In the genomic region with DNA sequence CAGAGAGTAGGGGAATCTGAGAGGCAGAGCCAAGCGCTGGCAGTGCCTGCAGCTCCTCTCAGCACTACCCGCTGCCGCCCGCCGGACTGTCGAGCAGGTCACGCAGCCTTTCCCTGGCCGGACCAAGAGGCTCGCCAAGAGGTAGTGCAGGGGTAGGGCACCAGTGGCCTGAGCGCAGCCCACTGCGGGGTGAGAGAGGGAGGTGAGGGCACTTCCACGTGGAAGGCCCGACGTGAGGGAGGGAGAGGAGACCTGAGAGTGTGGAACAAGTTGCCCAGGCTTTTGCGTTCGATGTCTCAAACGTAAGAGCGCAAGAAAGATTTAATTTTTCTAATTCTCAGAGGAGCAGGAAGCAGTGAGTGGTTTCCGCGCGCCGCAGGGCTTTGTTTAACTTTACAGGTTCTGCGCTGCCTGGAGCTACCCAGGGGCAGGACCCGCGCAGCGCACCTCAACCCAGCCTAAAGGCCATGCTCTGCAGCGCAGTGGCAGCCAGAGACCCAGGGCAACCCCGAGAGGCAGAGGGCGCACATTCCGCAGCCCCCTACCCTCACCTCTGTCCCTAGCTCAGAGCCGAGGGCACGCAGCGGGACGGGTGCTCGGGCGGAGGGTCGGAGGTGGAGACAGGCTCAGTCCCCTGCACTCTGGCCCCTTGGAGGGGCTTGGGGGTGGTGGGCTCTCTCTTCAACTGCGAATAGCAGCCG, we compare ENCODE assay signal across 22 cellular contexts. TPM values are rescaled to one million over a fixed set of nuclear protein-coding genes. Genes with fewer than 3 reads are reported as not detected.
DNase-seq lines count a peak whose midpoint lies in the region; ATAC-seq, FAIRE-seq and TF ChIP-seq lines count a peak whose summit lies in the region.
"Had no signal": no experiment of that assay in that cellular context is flagged by ENCODE, and none has a peak within 500 bp of the region (broad histone marks: within the 10 kb centered on the region; RNA-seq: fewer than 3 reads in every experiment).

No MANE protein-coding gene starts in this region.

- no peak overlapping the region for H4K5ac ChIP-seq in H1 (ENCODE audit: insufficient read length, low read depth, low read length)

- H3K27ac ChIP-seq in H1 (ENCODE audit: low read depth, low read length), result no peak overlapping the region
- H3K27ac ChIP-seq in neural progenitor cell, result no peak overlapping the region
- H3K27ac ChIP-seq: C4-2B had no signal

- no peak for TF ChIP-seq RAD21 in H1 (IDR thresholded peaks at IDR 0.05 in 1 of 2, conservative IDR thresholded peaks at IDR 0.05 in 1 of 2; ENCODE audit: low read depth in 2 of 2, low read length in 2 of 2)

- H3F3A ChIP-seq in neural progenitor cell (ENCODE audit: low read depth), result no peaks in the 10 kb centered on the region

- peaks cover 0 to 2% (median 0%) of the 10 kb centered on the region in 4 experiments; a peak in 2 of 7 replicates for H3K4me1 ChIP-seq in H1 (replicated peaks in 1 of 4; ENCODE audit: control insufficient read depth in 3 of 4, insufficient read depth in 4 of 4, low read length in 3 of 4)
- peaks cover 4% of the 10 kb centered on the region for H3K4me1 ChIP-seq in neural progenitor cell
- no peaks in the 10 kb centered on the region for H3K4me1 ChIP-seq in BE2C

- H3K36me3 Mint-ChIP-seq in neural progenitor cell, result no peaks in the 10 kb centered on the region

- H3K27me3 ChIP-seq in H7 (ENCODE audit: control insufficient read depth, insufficient read depth, low read length) (peaks cover 91% of the 10 kb centered on the region), H1 (replicated peaks in 1 of 4; ENCODE audit: control insufficient read depth in 3 of 4, extremely low read depth in 1 of 4, insufficient read depth in 3 of 4, low read length in 3 of 4) (peaks cover 16 to 66% (median 53%) of the 10 kb centered on the region in 4 experiments), neural progenitor cell (peaks cover 100% of the 10 kb centered on the region), BE2C (no peaks in the 10 kb centered on the region)

- ATAC-seq in GM18502 (IDR thresholded peaks at IDR 0.05; ENCODE audit: poor library complexity, unreplicated experiment) (no peak), GM19452 (IDR thresholded peaks at IDR 0.05; ENCODE audit: unreplicated experiment) (no peak)
- ATAC-seq: HCT116 had no signal

- H4K8ac ChIP-seq in H1 (ENCODE audit: extremely low read depth, insufficient read depth, low read length), result no peak overlapping the region; the same call in 1 of the 2 replicates

- H2BK12ac ChIP-seq in H1 (ENCODE audit: low read depth, low read length), result peak overlapping the region; percentile 27; the same call in 1 of the 2 replicates

- no peak overlapping the region for H2AK5ac ChIP-seq in H1 (ENCODE audit: low read depth, low read length)

- peak overlapping the region; percentile 37 for H3K4me3 ChIP-seq in H7 (ENCODE audit: insufficient read depth, low read depth, low read length)
- H3K4me3 ChIP-seq in H1 (ENCODE audit: extremely low read depth in 1 of 4, insufficient read depth in 2 of 4, low read depth in 3 of 4, low read length in 4 of 4), result peak overlapping the region; percentile 42 to 62 (median 48)
- H3K4me3 ChIP-seq in iPS-18c (ENCODE audit: insufficient read depth, low read depth, low read length), result peak overlapping the region; percentile 36
- peak overlapping the region; percentile 32 for H3K4me3 ChIP-seq in neural progenitor cell
- no peak overlapping the region for H3K4me3 ChIP-seq in BE2C (ENCODE audit: low read depth, low read length)

- FAIRE-seq in H1 (lab: Jason Lieb, UNC), result no peak

- H3K79me1 ChIP-seq in H1 (ENCODE audit: low read depth, low read length), result no peaks in the 10 kb centered on the region

- no peak overlapping the region for H3K56ac ChIP-seq in H1 (replicated peaks; ENCODE audit: insufficient read length, low read depth, low read length)

- H3K4ac ChIP-seq in H1 (replicated peaks; ENCODE audit: insufficient read length, low read depth, low read length), result no peak overlapping the region

- CTCF ChIA-PET in H1 (lab: Charles Lee; ENCODE audit: partially characterized antibody), result interaction anchor here (0.6 to 3.1 kb wide), 6 partner anchors 8 to 1632 kb away, joined by 3 to 8 read pairs (median 4); no protein-coding TSS in a partner anchor

- TF ChIP-seq POLR2A in H1 (IDR thresholded peaks at IDR 0.05; ENCODE audit: control extremely low read depth in 1 of 2, low read depth in 2 of 2, low read length in 2 of 2), result no peak

- no peak overlapping the region for H2BK5ac ChIP-seq in H1 (ENCODE audit: low read depth, low read length)

- H3K23me2 ChIP-seq in H1 (ENCODE audit: low read depth, low read length), result peaks cover 8% of the 10 kb centered on the region; the same call in 1 of the 2 replicates

- H2BK15ac ChIP-seq in H1 (ENCODE audit: low read length), result no peak overlapping the region

- TF ChIP-seq CTCF in H1 (IDR thresholded peaks at IDR 0.05; ENCODE audit: control extremely low read depth in 1 of 3, insufficient read depth in 1 of 3, low read depth in 1 of 3, low read length in 3 of 3) (no peak), neural progenitor cell (IDR thresholded peaks at IDR 0.05) (no peak), BE2C (IDR thresholded peaks at IDR 0.05; ENCODE audit: low read depth, low read length) (no peak)

- H4K20me1 ChIP-seq in H1 (replicated peaks in 1 of 2; ENCODE audit: control insufficient read depth in 1 of 2, insufficient read depth in 2 of 2, low read length in 2 of 2) (no peaks in the 10 kb centered on the region), neural progenitor cell (ENCODE audit: low read depth) (no peaks in the 10 kb centered on the region)

- H3K9me3 Mint-ChIP-seq in neural progenitor cell, result no peaks in the 10 kb centered on the region

- H3K9ac ChIP-seq in H1 (replicated peaks in 1 of 4; ENCODE audit: extremely low read depth in 1 of 4, low read depth in 3 of 4, low read length in 3 of 4) (no peak overlapping the region; a peak in 1 of 7 replicates), neural progenitor cell (no peak overlapping the region)

- H3K4me1 Mint-ChIP-seq in neural progenitor cell, result peaks cover 2% of the 10 kb centered on the region

- H3K14ac ChIP-seq in H1 (ENCODE audit: insufficient read length), result no peak overlapping the region

- H3K23ac ChIP-seq in H1 (ENCODE audit: insufficient read length), result no peak overlapping the region

- peak overlapping the region; percentile 82 for H2AFZ ChIP-seq in H1 (ENCODE audit: low read length)
- H2AFZ ChIP-seq in neural progenitor cell (replicated peaks), result no peak overlapping the region

- WGBS in H1 (ENCODE audit: extremely low coverage in 1 of 2, insufficient coverage in 1 of 2, insufficient read length in 1 of 2, insufficient replicate concordance in 2 of 2, low coverage in 1 of 2, low lambda C conversion rate in 2 of 2, missing lambda C conversion rate in 1 of 2), 2 experiments, result 3% methylated on average over 10 of the region's 39 CpGs; no CpG with 5 or more reads in 1 of the 2 experiments

- TF ChIP-seq EP300 in H1 (IDR thresholded peaks at IDR 0.05; ENCODE audit: borderline replicate concordance in 1 of 2, low read depth in 2 of 2, low read length in 2 of 2), result no peak

- peak overlapping the region; percentile 37 for H3K4me3 Mint-ChIP-seq in neural progenitor cell

- H3K27me3 Mint-ChIP-seq in neural progenitor cell (ENCODE audit: insufficient read depth, low read depth), result peaks cover 36% of the 10 kb centered on the region

- H3K18ac ChIP-seq in H1 (ENCODE audit: extremely low read depth, low read length), result no peak overlapping the region

- H3K9me3 ChIP-seq in H1 (ENCODE audit: insufficient read depth in 2 of 2, low read depth in 1 of 2, low read length in 1 of 2), result no peaks in the 10 kb centered on the region
- peaks cover 6% of the 10 kb centered on the region for H3K9me3 ChIP-seq in iPS-18c (ENCODE audit: control insufficient read depth, insufficient read depth, low read length)
- H3K9me3 ChIP-seq in neural progenitor cell (ENCODE audit: low read depth), result no peaks in the 10 kb centered on the region
- no peaks in the 10 kb centered on the region for H3K9me3 ChIP-seq in BE2C

- H3K36me3 ChIP-seq in H7 (replicated peaks; ENCODE audit: control insufficient read depth, insufficient read depth, low read length), result no peaks in the 10 kb centered on the region
- H3K36me3 ChIP-seq in H1 (ENCODE audit: control insufficient read depth in 2 of 4, insufficient read depth in 4 of 4, low read length in 3 of 4), result no peaks in the 10 kb centered on the region
- H3K36me3 ChIP-seq in neural progenitor cell, result no peaks in the 10 kb centered on the region
- no peaks in the 10 kb centered on the region for H3K36me3 ChIP-seq in BE2C

- H3K4me2 ChIP-seq in H1 (ENCODE audit: insufficient read depth in 1 of 2, low read depth in 2 of 2, low read length in 2 of 2) (peak overlapping the region; percentile 82 to 95), neural progenitor cell (peak overlapping the region; percentile 66)

- POLR2A ChIA-PET in H1 (lab: Charles Lee; ENCODE audit: partially characterized antibody), result interaction anchor here (0.8 kb wide), 1 partner anchor 10 kb away, joined by 3 read pairs; no protein-coding TSS in a partner anchor

- peak; percentile 80 for DNase-seq in H7
- peak in 1 of 2 experiments; percentile 57 for DNase-seq in H1 (ENCODE audit: low read depth in 1 of 2, low spot score in 2 of 2)
- DNase-seq in neural progenitor cell (ENCODE audit: low spot score), result peak; percentile 41
- DNase-seq in BE2C, result no peak
- DNase-seq in NCI-H1417 (lab: John Stamatoyannopoulos, UW), result no peak
- DNase-seq: EL; IMR-90; Kasumi-1; MM.1S; NCI-H1092 treated with DMSO at 0.1 percent for 48 hours; NCI-H1694 treated with DMSO at 0.1 percent for 48 hours; NCI-H446; NK-92 treated with Interleukin-12 subunit alpha and Interleukin-12 subunit beta, amount 100 ng/mL, for 24 hours; SHP77 treated with DMSO at 0.1 percent for 48 hours had no signal

- H2BK20ac ChIP-seq in H1 (ENCODE audit: low read length), result no peak overlapping the region

- no peak overlapping the region for H4K91ac ChIP-seq in H1 (replicated peaks; ENCODE audit: insufficient read length, low read length)

- H3K79me2 ChIP-seq in H1 (ENCODE audit: control insufficient read depth in 1 of 2, insufficient read depth in 2 of 2, low read length in 2 of 2) (no peaks in the 10 kb centered on the region), neural progenitor cell (ENCODE audit: low read depth) (no peaks in the 10 kb centered on the region)

- no peak overlapping the region for H2BK120ac ChIP-seq in H1 (replicated peaks; ENCODE audit: low read depth, low read length)

- no peak overlapping the region for H3K27ac Mint-ChIP-seq in neural progenitor cell

RNA-seq across cellular contexts. Expression of a gene that starts 14.9 kb away (rescaled TPM):
- total RNA-seq in H7 (2014; rRNA removed; shearing (Covaris generic)), result 0.28 and 0.30 TPM in 2 replicates
- 0.32 and 0.63 TPM in 2 replicates for total RNA-seq in H1 (2021; fragmentation: NEBNext Ultra II Directional; extraction: Animal tissue kit (Norgen Biotek cat#: 25700))
- 0.30 and 0.38 TPM in 2 replicates for polyA plus RNA-seq in H1 (2011; rRNA removed)
- polyA plus RNA-seq in H1 (2011; cell fraction: cytosol; rRNA removed), result 0.56 TPM
- polyA plus RNA-seq in H1 (2011; cell fraction: nucleus; rRNA removed), result 0.56 TPM
- polyA plus RNA-seq in H1 (2012, experiment 1 of 2), result 0.46 to 0.72 TPM (median 0.63 TPM) in 4 replicates
- 0.18 TPM for polyA plus RNA-seq in H1 (2012, experiment 2 of 2)
- 0.30 TPM for polyA plus RNA-seq in H1 (2013, experiment 1 of 2)
- polyA plus RNA-seq in H1 (2013, experiment 2 of 2), result 0.24 TPM
- 0.41 and 0.69 TPM in 2 replicates for polyA minus RNA-seq in H1 (2011; rRNA and poly(A)+ RNA removed)
- not detected for polyA minus RNA-seq in H1 (2011; cell fraction: cytosol; rRNA and poly(A)+ RNA removed)
- polyA minus RNA-seq in H1 (2011; cell fraction: nucleus; rRNA and poly(A)+ RNA removed), result not detected
- 0.22 TPM in 1 of 2 replicates, not detected in the other for total RNA-seq in neural progenitor cell (ENCODE audit: low replicate concordance)
- 0.40 TPM for polyA plus RNA-seq in BE2C (2012; ENCODE audit: insufficient read depth, insufficient read length, low read depth)
- total RNA-seq: A673, IMR-90, OCI-LY7, RPMI7951 had no signal
- polyA plus RNA-seq: IMR-90 had no signal

Comparison
In these comparisons a context has a peak if more than half of its experiments do, and no peak if none do; other contexts are left out.
1. DNase-seq: peak in H7 (single experiment) and neural progenitor cell (single experiment); none in BE2C (single experiment) and NCI-H1417 (0 of 3).